In genomic region chr2:84393829-84394228, GRCh38 we compare ENCODE assay signal across 19 cellular contexts.
DNase-seq lines count a peak whose midpoint lies in the region; ATAC-seq lines count a peak whose summit lies in the region.
"Had no signal": no experiment of that assay in that cellular context is flagged by ENCODE, and none has a peak within 500 bp of the region (broad histone marks: within the 10 kb centered on the region; RNA-seq: fewer than 3 reads in every experiment).

No MANE protein-coding gene starts in this region.

- peaks cover 14% of the 10 kb centered on the region for H3K4me1 ChIP-seq in adipocyte (ENCODE audit: control insufficient read depth, insufficient read depth, low read length)
- H3K4me1 ChIP-seq: BE2C had no signal

- peak; percentile 14 for DNase-seq in A172 (ENCODE audit: low spot score)
- peak; percentile 21 for DNase-seq in GM03348 (ENCODE audit: low spot score)
- peak; percentile 5 for DNase-seq in adipocyte (ENCODE audit: low read depth)
- DNase-seq in kidney glomerular epithelial cell (lab: John Stamatoyannopoulos, UW): peak; percentile 33
- DNase-seq in DMS53 (lab: John Stamatoyannopoulos, UW): no peak
- DNase-seq in NK-92 treated with Interleukin-12 subunit alpha and Interleukin-12 subunit beta, amount 100 ng/mL, for 24 hours (lab: John Stamatoyannopoulos, UW): no peak
- no peak for DNase-seq in central memory CD4-positive, alpha-beta T cell
- DNase-seq: BE2C; Calu3; CD4-positive, alpha-beta T cell; HCEC 1CT; NCI-H1417 treated with DMSO at 0.1 percent for 48 hours; NCI-H187 treated with DMSO at 0.1 percent for 48 hours; NCI-H226; NCI-H524 treated with DMSO at 0.1 percent for 48 hours; PC-3 had no signal

- H3K27me3 ChIP-seq in adipocyte (replicated peaks; ENCODE audit: control insufficient read depth, insufficient read depth, low read length): no peaks in the 10 kb centered on the region
- H3K27me3 ChIP-seq: BE2C had no signal

- H3K4me3 ChIP-seq in adipocyte (ENCODE audit: low read length): no peak overlapping the region
- H3K4me3 ChIP-seq: GM23338 had no signal

- ATAC-seq in HG03175 (IDR thresholded peaks at IDR 0.05; ENCODE audit: unreplicated experiment): no peak
- ATAC-seq: GM23338, PC-3 had no signal

- H3K9ac ChIP-seq in adipocyte (ENCODE audit: low read length): no peak overlapping the region
- H3K9ac ChIP-seq: KMS-11 had no signal

- H3K9me3 ChIP-seq in adipocyte (ENCODE audit: control insufficient read depth, low read length): peaks cover 3% of the 10 kb centered on the region
- H3K9me3 ChIP-seq: BE2C had no signal

- H3K36me3 ChIP-seq in adipocyte (ENCODE audit: control insufficient read depth, insufficient read depth, low read length, severe bottlenecking): no peaks in the 10 kb centered on the region
- H3K36me3 ChIP-seq: BE2C had no signal

Comparison
In these comparisons a context has a peak if more than half of its experiments do, and no peak if none do; other contexts are left out.
1. DNase-seq: peak in A172 (single experiment), GM03348 (single experiment), adipocyte (single experiment) and kidney glomerular epithelial cell (single experiment); none in DMS53 (single experiment), NK-92 treated with Interleukin-12 subunit alpha and Interleukin-12 subunit beta, amount 100 ng/mL, for 24 hours (single experiment) and central memory CD4-positive, alpha-beta T cell (single experiment).